ENCODE assay signal across 27 cellular contexts in genomic region chr11:2202900-2203439, GRCh38. TPM values are rescaled to one million over a fixed set of nuclear protein-coding genes. Genes with fewer than 3 reads are reported as not detected.
DNase-seq lines count a peak whose midpoint lies in the region; ATAC-seq, FAIRE-seq and TF ChIP-seq lines count a peak whose summit lies in the region.
"Had no signal": no experiment of that assay in that cellular context is flagged by ENCODE, and none has a peak within 500 bp of the region (broad histone marks: within the 10 kb centered on the region; RNA-seq: fewer than 3 reads in every experiment).

No MANE protein-coding gene starts in this region.

- in situ Hi-C loops in HepG2 (cut with HindIII; ENCODE audit: extremely low pct_ligation_motif_present, low pct_unique_long_range_greater_than_20kb) (loop anchor here (5.0 to 25.0 kb wide), 2 partner anchors 214 to 534 kb away; no protein-coding TSS in a partner anchor), transverse colon (cut with MboI; ENCODE audit: low pct_ligation_motif_present in 1 of 4, low pct_unique_long_range_greater_than_20kb in 1 of 4, low sequenced_read_pairs in 3 of 4) (loop anchor here in 2 of 4 donors (5.0 to 10.0 kb wide), 4 partner anchors 62 to 222 kb away; no protein-coding TSS in a partner anchor)

- H3K79me2 ChIP-seq in PC-9 (ENCODE audit: low read depth) (no peaks in the 10 kb centered on the region), HepG2 (ENCODE audit: insufficient read depth, low read length) (no peaks in the 10 kb centered on the region)

- H3K27me3 Mint-ChIP-seq in activated naive CD8-positive, alpha-beta T cell treated with anti-CD3 and anti-CD28 coated beads, Interleukin-2, amount 10 ng/mL, durations not matched to agents 7 days and 5 days = no peaks in the 10 kb centered on the region
- no peaks in the 10 kb centered on the region for H3K27me3 Mint-ChIP-seq in activated naive CD8-positive, alpha-beta T cell treated with anti-CD3 and anti-CD28 coated beads for 36 hours
- H3K27me3 Mint-ChIP-seq: activated CD4-positive, alpha-beta T cell treated with anti-CD3 and anti-CD28 coated beads, Interleukin-2, amount 10 ng/mL, durations not matched to agents 7 days and 5 days; stimulated activated naive CD8-positive, alpha-beta T cell treated with anti-CD3 and anti-CD28 coated beads, Interleukin-15, Interleukin-2, amounts not matched to agents 100 ng/mL and 50 ng/mL, for 24 hours had no signal

- TF ChIP-seq RAD21 in HepG2 (CRISPR knock-in tag; IDR thresholded peaks at IDR 0.05) = no peak

- H3K9ac ChIP-seq in HepG2 (ENCODE audit: insufficient read depth, low read depth, low read length) = peak overlapping the region; percentile 71

- TF ChIP-seq POLR2A in HepG2 (IDR thresholded peaks at IDR 0.05; ENCODE audit: insufficient read depth in 1 of 2, low read depth in 2 of 2, low read length in 2 of 2) (no peak), transverse colon (IDR thresholded peaks at IDR 0.05) (no peak)

- H3K4me1 ChIP-seq in PC-9 (replicated peaks; ENCODE audit: insufficient read depth) = peaks cover 23% of the 10 kb centered on the region
- H3K4me1 ChIP-seq in HepG2 (ENCODE audit: insufficient read depth, low read length) = peaks cover 77% of the 10 kb centered on the region
- H3K4me1 ChIP-seq in transverse colon = peaks cover 0 to 23% (median 16%) of the 10 kb centered on the region in 4 donors
- H3K4me1 ChIP-seq: ascending aorta had no signal

- POLR2A ChIA-PET in activated naive CD8-positive, alpha-beta T cell treated with anti-CD3 and anti-CD28 coated beads, Interleukin-2, amount 10 ng/mL, durations not matched to agents 7 days and 5 days (lab: Charles Lee) = no interaction called here
- POLR2A ChIA-PET in PC-9 (lab: Charles Lee; ENCODE audit: unreplicated experiment) (no interaction called here), HepG2 (lab: Yijun Ruan, JAX) (interaction anchor here (3.9 kb wide), 1 partner anchor 10 kb away, joined by 34 read pairs; no protein-coding TSS in a partner anchor)

- no peaks in the 10 kb centered on the region for H3K9me2 ChIP-seq in PC-9 (ENCODE audit: insufficient read depth)

- TF ChIP-seq CTCF in PC-9 (conservative IDR thresholded peaks at IDR 0.05) = no peak
- TF ChIP-seq CTCF in HepG2 (CRISPR knock-in tag; IDR thresholded peaks at IDR 0.05) = no peak
- TF ChIP-seq CTCF in transverse colon (IDR thresholded peaks at IDR 0.05) = no peak

- WGBS in HepG2 (ENCODE audit: low lambda C conversion rate) = 67% methylated on average over 6 of the region's 10 CpGs
- 56% methylated on average over 9 of the region's 10 CpGs; no CpG with 5 or more reads in 1 of the 2 donors for WGBS in transverse colon (ENCODE audit: low coverage in 1 of 2), 2 donors

- no peaks in the 10 kb centered on the region for H3K36me3 Mint-ChIP-seq in activated naive CD8-positive, alpha-beta T cell treated with anti-CD3 and anti-CD28 coated beads, Interleukin-2, amount 10 ng/mL, durations not matched to agents 7 days and 5 days
- no peaks in the 10 kb centered on the region for H3K36me3 Mint-ChIP-seq in activated naive CD8-positive, alpha-beta T cell treated with anti-CD3 and anti-CD28 coated beads for 36 hours
- H3K36me3 Mint-ChIP-seq: CD8-positive, alpha-beta memory T cell; naive B cell had no signal

- H3K36me3 ChIP-seq in PC-9 (ENCODE audit: low read depth) (no peaks in the 10 kb centered on the region), HepG2 (replicated peaks in 1 of 2; ENCODE audit: control insufficient read depth in 1 of 2, insufficient read depth in 2 of 2, low read length in 2 of 2) (no peaks in the 10 kb centered on the region; a peak in 1 of 5 replicates), transverse colon (no peaks in the 10 kb centered on the region)
- H3K36me3 ChIP-seq: ascending aorta, lower lobe of right lung, pancreas had no signal

- TF ChIP-seq EP300 in HepG2 (IDR thresholded peaks at IDR 0.05; ENCODE audit: low read depth in 2 of 2, low read length in 2 of 2) (no peak), HepG2 (CRISPR knock-in tag; IDR thresholded peaks at IDR 0.05; ENCODE audit: borderline replicate concordance) (no peak), transverse colon (IDR thresholded peaks at IDR 0.05; ENCODE audit: low read depth) (no peak)

- no TSS peak for BruUV-seq in PC-9 (replicated peaks; lab: Mats Ljungman, UMichigan)
- BruUV-seq in HepG2 (replicated peaks; lab: Mats Ljungman, UMichigan) = no TSS peak

- H3F3A ChIP-seq in PC-9 (ENCODE audit: insufficient read depth, low read depth) = no peaks in the 10 kb centered on the region

- CTCF ChIA-PET in PC-9 (lab: Charles Lee) = interaction anchor here (0.6 kb wide), 1 partner anchor 33 kb away, joined by 3 read pairs; no protein-coding TSS in a partner anchor
- CTCF ChIA-PET in HepG2 (lab: Yijun Ruan, JAX; ENCODE audit: low intra/inter-chr PET ratio, low total read pairs) = no interaction called here

- H2AFZ ChIP-seq in PC-9 = no peak overlapping the region
- no peak overlapping the region for H2AFZ ChIP-seq in HepG2 (ENCODE audit: low read length)

- peak; percentile 38 for DNase-seq in activated naive CD8-positive, alpha-beta T cell treated with anti-CD3 and anti-CD28 coated beads, Interleukin-2, amount 10 ng/mL, durations not matched to agents 7 days and 5 days
- no peak for DNase-seq in activated naive CD8-positive, alpha-beta T cell treated with anti-CD3 and anti-CD28 coated beads for 36 hours
- DNase-seq in PC-9 (no peak), HepG2 (ENCODE audit: low spot score) (no peak), transverse colon (no peak), middle frontal gyrus (ENCODE audit: extremely low spot score, low spot score) (no peak), AG08396 (ENCODE audit: low spot score) (no peak)
- DNase-seq: activated CD4-positive, alpha-beta T cell treated with anti-CD3 and anti-CD28 coated beads, Interleukin-2, amount 10 ng/mL, durations not matched to agents 7 days and 5 days; activated CD8-positive, alpha-beta memory T cell treated with anti-CD3 and anti-CD28 coated beads, Interleukin-2, amount 50 U/mL, for 48 hours; CD8-positive, alpha-beta memory T cell; DND-41; KG1; MV-4-11; naive B cell; NCI-H187 treated with DMSO at 0.1 percent for 48 hours; stimulated activated CD4-positive, alpha-beta T cell treated with anti-CD3 and anti-CD28 coated beads, Interleukin-2, amount 100 ng/mL, for 48 hours had no signal

- H3K9me3 Mint-ChIP-seq in activated naive CD8-positive, alpha-beta T cell treated with anti-CD3 and anti-CD28 coated beads, Interleukin-2, amount 10 ng/mL, durations not matched to agents 7 days and 5 days = no peaks in the 10 kb centered on the region
- H3K9me3 Mint-ChIP-seq in activated naive CD8-positive, alpha-beta T cell treated with anti-CD3 and anti-CD28 coated beads for 36 hours = peaks cover 1% of the 10 kb centered on the region
- H3K9me3 Mint-ChIP-seq: activated CD4-positive, alpha-beta T cell treated with anti-CD3 and anti-CD28 coated beads, Interleukin-2, amount 10 ng/mL, durations not matched to agents 7 days and 5 days; endodermal cell; stimulated activated naive CD8-positive, alpha-beta T cell treated with anti-CD3 and anti-CD28 coated beads, Interleukin-15, Interleukin-2, amounts not matched to agents 100 ng/mL and 50 ng/mL, for 24 hours had no signal

- intact Hi-C loops in PC-9 (cut with micrococcal nuclease; ENCODE audit: unreplicated experiment) (loop anchor here (1.0 to 2.0 kb wide), 2 partner anchors 54 to 66 kb away; no protein-coding TSS in a partner anchor), HepG2 (cut with micrococcal nuclease; ENCODE audit: unreplicated experiment) (no loop called here), transverse colon (cut with DNase I; ENCODE audit: low total_unique reads) (no loop called here)

- H3K4me2 ChIP-seq in PC-9 (peak overlapping the region; percentile 73), HepG2 (ENCODE audit: low read depth, low read length) (peak overlapping the region; percentile 78)

- H3K27me3 ChIP-seq in PC-9 (ENCODE audit: insufficient read depth, low read depth) (no peaks in the 10 kb centered on the region), HepG2 (ENCODE audit: control insufficient read depth in 1 of 2, insufficient read depth in 2 of 2, low read length in 2 of 2) (no peaks in the 10 kb centered on the region), transverse colon (no peaks in the 10 kb centered on the region)
- H3K27me3 ChIP-seq: ascending aorta, pancreas had no signal

- H3K9me3 ChIP-seq in PC-9 (ENCODE audit: insufficient read depth, low read depth) = no peaks in the 10 kb centered on the region
- H3K9me3 ChIP-seq in HepG2 (ENCODE audit: low read length) = no peaks in the 10 kb centered on the region
- H3K9me3 ChIP-seq in transverse colon = no peaks in the 10 kb centered on the region
- H3K9me3 ChIP-seq: ascending aorta, lower lobe of right lung, pancreas had no signal

- no peak overlapping the region for H3K4me3 ChIP-seq in PC-9
- H3K4me3 ChIP-seq in HepG2 (replicated peaks in 1 of 3; ENCODE audit: insufficient read depth in 1 of 3, low read depth in 2 of 3, low read length in 3 of 3) = peak overlapping the region; percentile 14 to 63 (median 53); a peak in 4 of 6 replicates
- H3K4me3 ChIP-seq in transverse colon = no peak overlapping the region
- H3K4me3 ChIP-seq: ascending aorta, lower lobe of right lung, pancreas, skin epidermis had no signal

- H4K20me1 ChIP-seq in PC-9 (ENCODE audit: insufficient read depth) (no peaks in the 10 kb centered on the region), HepG2 (ENCODE audit: insufficient read depth, low read length) (no peaks in the 10 kb centered on the region)

- no peak overlapping the region for H3K4me3 Mint-ChIP-seq in activated naive CD8-positive, alpha-beta T cell treated with anti-CD3 and anti-CD28 coated beads, Interleukin-2, amount 10 ng/mL, durations not matched to agents 7 days and 5 days
- no peak overlapping the region for H3K4me3 Mint-ChIP-seq in activated naive CD8-positive, alpha-beta T cell treated with anti-CD3 and anti-CD28 coated beads for 36 hours
- H3K4me3 Mint-ChIP-seq: activated CD4-positive, alpha-beta T cell treated with anti-CD3 and anti-CD28 coated beads, Interleukin-2, amount 10 ng/mL, durations not matched to agents 7 days and 5 days; CD8-positive, alpha-beta memory T cell; endodermal cell; naive B cell; stimulated activated naive CD8-positive, alpha-beta T cell treated with anti-CD3 and anti-CD28 coated beads, Interleukin-15, Interleukin-2, amounts not matched to agents 100 ng/mL and 50 ng/mL, for 24 hours had no signal

- ATAC-seq in activated naive CD8-positive, alpha-beta T cell treated with anti-CD3 and anti-CD28 coated beads, Interleukin-2, amount 10 ng/mL, durations not matched to agents 7 days and 5 days (ENCODE audit: low read depth) = no peak
- ATAC-seq in HepG2 (no peak), GM21576 (IDR thresholded peaks at IDR 0.05; ENCODE audit: unreplicated experiment) (no peak)

- H3K27ac ChIP-seq in PC-9 = no peak overlapping the region
- H3K27ac ChIP-seq in HepG2 (ENCODE audit: extremely low read length, insufficient read depth, low read length) = peak overlapping the region; percentile 66
- peak overlapping the region; percentile 8 to 65 (median 47) for H3K27ac ChIP-seq in transverse colon
- H3K27ac ChIP-seq: ascending aorta had no signal

- no peak overlapping the region for H3K27ac Mint-ChIP-seq in activated naive CD8-positive, alpha-beta T cell treated with anti-CD3 and anti-CD28 coated beads, Interleukin-2, amount 10 ng/mL, durations not matched to agents 7 days and 5 days
- no peak overlapping the region for H3K27ac Mint-ChIP-seq in activated naive CD8-positive, alpha-beta T cell treated with anti-CD3 and anti-CD28 coated beads for 36 hours
- H3K27ac Mint-ChIP-seq: activated CD4-positive, alpha-beta T cell treated with anti-CD3 and anti-CD28 coated beads, Interleukin-2, amount 10 ng/mL, durations not matched to agents 7 days and 5 days; CD8-positive, alpha-beta memory T cell; endodermal cell; naive B cell; stimulated activated naive CD8-positive, alpha-beta T cell treated with anti-CD3 and anti-CD28 coated beads, Interleukin-15, Interleukin-2, amounts not matched to agents 100 ng/mL and 50 ng/mL, for 24 hours had no signal

- no peaks in the 10 kb centered on the region for H3K4me1 Mint-ChIP-seq in activated naive CD8-positive, alpha-beta T cell treated with anti-CD3 and anti-CD28 coated beads, Interleukin-2, amount 10 ng/mL, durations not matched to agents 7 days and 5 days
- H3K4me1 Mint-ChIP-seq in activated naive CD8-positive, alpha-beta T cell treated with anti-CD3 and anti-CD28 coated beads for 36 hours = no peaks in the 10 kb centered on the region
- H3K4me1 Mint-ChIP-seq: activated CD4-positive, alpha-beta T cell treated with anti-CD3 and anti-CD28 coated beads, Interleukin-2, amount 10 ng/mL, durations not matched to agents 7 days and 5 days; CD8-positive, alpha-beta memory T cell; endodermal cell; naive B cell had no signal

- no peak for FAIRE-seq in HepG2 (lab: Jason Lieb, UNC)
- FAIRE-seq: pancreas, urothelium cell line had no signal

RNA-seq across cellular contexts. Expression of gene TH, which starts 31.4 kb away (rescaled TPM):
- total RNA-seq in activated naive CD8-positive, alpha-beta T cell treated with anti-CD3 and anti-CD28 coated beads, Interleukin-2, amount 10 ng/mL, durations not matched to agents 7 days and 5 days = not detected
- total RNA-seq in activated naive CD8-positive, alpha-beta T cell treated with anti-CD3 and anti-CD28 coated beads for 36 hours = not detected
- 2.2 and 2.5 TPM in 2 replicates for total RNA-seq in PC-9 (2021)
- not detected in 2 replicates for total RNA-seq in HepG2 (2016; rRNA removed; fragmentation: Illumina TruSeq; extraction: Trizol)
- total RNA-seq in HepG2 (2016; cell fraction: cytosol; rRNA removed; fragmentation: Illumina TruSeq; extraction: Trizol; ENCODE audit: low read depth) = not detected in 2 replicates
- total RNA-seq in HepG2 (2016; cell fraction: insoluble cytoplasmic fraction; rRNA removed; fragmentation: Illumina TruSeq; extraction: Trizol) = not detected in 2 replicates
- not detected in 2 replicates for total RNA-seq in HepG2 (2016; cell fraction: membrane; rRNA removed; fragmentation: Illumina TruSeq; extraction: Trizol)
- total RNA-seq in HepG2 (2016; cell fraction: nucleus; rRNA removed; fragmentation: Illumina TruSeq; extraction: Trizol) = not detected in 2 replicates
- 0.36 and 0.42 TPM in 2 replicates for polyA plus RNA-seq in HepG2 (2011; rRNA removed)
- 0.08 and 0.15 TPM in 2 replicates for polyA plus RNA-seq in HepG2 (2011; cell fraction: cytosol; rRNA removed)
- 3.1 and 4.3 TPM in 2 replicates for polyA plus RNA-seq in HepG2 (2011; cell fraction: nucleus; rRNA removed)
- not detected in 2 replicates for polyA plus RNA-seq in HepG2 (2012)
- polyA plus RNA-seq in HepG2 (2016; cell fraction: cytosol; fragmentation: Illumina TruSeq; extraction: Trizol; ENCODE audit: low read depth) = not detected in 2 replicates
- polyA plus RNA-seq in HepG2 (2016; cell fraction: insoluble cytoplasmic fraction; fragmentation: Illumina TruSeq; extraction: Trizol; ENCODE audit: low read depth) = not detected in 2 replicates
- not detected in 2 replicates for polyA plus RNA-seq in HepG2 (2016; cell fraction: membrane; fragmentation: Illumina TruSeq; extraction: Trizol; ENCODE audit: low read depth)
- polyA plus RNA-seq in HepG2 (2016; cell fraction: nucleus; fragmentation: Illumina TruSeq; extraction: Trizol; ENCODE audit: insufficient read depth, low read depth) = not detected in 2 replicates
- not detected in 2 replicates for polyA minus RNA-seq in HepG2 (2011; rRNA and poly(A)+ RNA removed; ENCODE audit: low replicate concordance)
- not detected in 2 replicates for polyA minus RNA-seq in HepG2 (2011; cell fraction: cytosol; rRNA and poly(A)+ RNA removed)
- not detected in 2 replicates for polyA minus RNA-seq in HepG2 (2011; cell fraction: nucleus; rRNA and poly(A)+ RNA removed)
- not detected for total RNA-seq in transverse colon
- total RNA-seq: activated CD4-positive, alpha-beta T cell treated with anti-CD3 and anti-CD28 coated beads, Interleukin-2, amount 10 ng/mL, durations not matched to agents 7 days and 5 days; ascending aorta; CD8-positive, alpha-beta memory T cell; endodermal cell; lower lobe of right lung had no signal
- polyA plus RNA-seq: AG04450; CD8-positive, alpha-beta memory T cell had no signal

RNA-seq across cellular contexts. Expression of gene INS, which starts 42.0 kb away (rescaled TPM):
- total RNA-seq in activated naive CD8-positive, alpha-beta T cell treated with anti-CD3 and anti-CD28 coated beads, Interleukin-2, amount 10 ng/mL, durations not matched to agents 7 days and 5 days = not detected
- total RNA-seq in activated naive CD8-positive, alpha-beta T cell treated with anti-CD3 and anti-CD28 coated beads for 36 hours = not detected
- total RNA-seq in PC-9 (2021) = not detected in 2 replicates
- total RNA-seq in HepG2 (2016; rRNA removed; fragmentation: Illumina TruSeq; extraction: Trizol) = not detected in 2 replicates
- total RNA-seq in HepG2 (2016; cell fraction: cytosol; rRNA removed; fragmentation: Illumina TruSeq; extraction: Trizol; ENCODE audit: low read depth) = not detected in 2 replicates
- total RNA-seq in HepG2 (2016; cell fraction: insoluble cytoplasmic fraction; rRNA removed; fragmentation: Illumina TruSeq; extraction: Trizol) = not detected in 2 replicates
- total RNA-seq in HepG2 (2016; cell fraction: membrane; rRNA removed; fragmentation: Illumina TruSeq; extraction: Trizol) = not detected in 2 replicates
- not detected in 2 replicates for total RNA-seq in HepG2 (2016; cell fraction: nucleus; rRNA removed; fragmentation: Illumina TruSeq; extraction: Trizol)
- polyA plus RNA-seq in HepG2 (2011; rRNA removed) = not detected in 2 replicates
- polyA plus RNA-seq in HepG2 (2011; cell fraction: cytosol; rRNA removed) = not detected in 2 replicates
- not detected in 2 replicates for polyA plus RNA-seq in HepG2 (2011; cell fraction: nucleus; rRNA removed)
- not detected in 2 replicates for polyA plus RNA-seq in HepG2 (2012)
- not detected in 2 replicates for polyA plus RNA-seq in HepG2 (2016; cell fraction: cytosol; fragmentation: Illumina TruSeq; extraction: Trizol; ENCODE audit: low read depth)
- not detected in 2 replicates for polyA plus RNA-seq in HepG2 (2016; cell fraction: insoluble cytoplasmic fraction; fragmentation: Illumina TruSeq; extraction: Trizol; ENCODE audit: low read depth)
- polyA plus RNA-seq in HepG2 (2016; cell fraction: membrane; fragmentation: Illumina TruSeq; extraction: Trizol; ENCODE audit: low read depth) = not detected in 2 replicates
- polyA plus RNA-seq in HepG2 (2016; cell fraction: nucleus; fragmentation: Illumina TruSeq; extraction: Trizol; ENCODE audit: insufficient read depth, low read depth) = not detected in 2 replicates
- not detected in 2 replicates for polyA minus RNA-seq in HepG2 (2011; rRNA and poly(A)+ RNA removed; ENCODE audit: low replicate concordance)
- polyA minus RNA-seq in HepG2 (2011; cell fraction: cytosol; rRNA and poly(A)+ RNA removed) = not detected in 2 replicates
- not detected in 2 replicates for polyA minus RNA-seq in HepG2 (2011; cell fraction: nucleus; rRNA and poly(A)+ RNA removed)
- total RNA-seq in transverse colon = not detected
- total RNA-seq: activated CD4-positive, alpha-beta T cell treated with anti-CD3 and anti-CD28 coated beads, Interleukin-2, amount 10 ng/mL, durations not matched to agents 7 days and 5 days; ascending aorta; CD8-positive, alpha-beta memory T cell; cerebellum; endodermal cell; lower lobe of right lung; RPMI7951 had no signal
- polyA plus RNA-seq: AG04450; CD8-positive, alpha-beta memory T cell had no signal

Comparison
In these comparisons a context has a peak if more than half of its experiments do, and no peak if none do; other contexts are left out.
1. H3K4me3 ChIP-seq: peak in HepG2 (3 of 3); none in PC-9 (single experiment) and transverse colon (0 of 4).